ENCODE assay signal across 14 cellular contexts in the genomic region with DNA sequence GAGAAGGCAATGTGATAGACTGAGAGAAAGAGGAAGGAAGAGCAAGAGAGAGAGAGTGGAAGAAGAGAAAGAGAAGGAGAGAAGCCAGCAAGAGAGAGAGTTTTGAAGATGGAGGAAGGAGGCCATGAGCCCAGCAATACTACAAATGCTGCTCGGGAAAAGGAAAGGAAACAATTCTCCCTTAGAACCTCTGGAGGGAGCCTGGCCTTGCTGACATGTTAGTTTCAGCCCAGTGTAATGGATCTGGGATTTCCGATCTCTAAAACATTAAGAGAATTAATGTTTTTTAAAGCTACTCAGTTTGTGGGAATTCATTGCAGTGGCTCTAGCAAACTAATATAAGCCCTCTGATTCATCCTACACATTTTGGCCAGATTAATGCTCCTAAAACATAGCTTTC.
DNase-seq lines count a peak whose midpoint lies in the region; ATAC-seq, FAIRE-seq and TF ChIP-seq lines count a peak whose summit lies in the region.
"Had no signal": no experiment of that assay in that cellular context is flagged by ENCODE, and none has a peak within 500 bp of the region (broad histone marks: within the 10 kb centered on the region; RNA-seq: fewer than 3 reads in every experiment).

No MANE protein-coding gene starts in this region.

- H3K14ac ChIP-seq in mesenchymal stem cell (ENCODE audit: low read length in 2 of 2): no peak overlapping the region

- H3K9me3 ChIP-seq in mesenchymal stem cell (ENCODE audit: control insufficient read depth, low read length): no peaks in the 10 kb centered on the region
- H3K9me3 ChIP-seq: gastrocnemius medialis had no signal

- in situ Hi-C loops in GM13977 (cut with MboI; ENCODE audit: low pct_unique_long_range_greater_than_20kb, low sequenced_read_pairs, unreplicated experiment): no loop called here

- H3K4me1 ChIP-seq in mesenchymal stem cell (ENCODE audit: control insufficient read depth, insufficient read depth, low read depth, low read length): no peaks in the 10 kb centered on the region
- H3K4me1 ChIP-seq: gastrocnemius medialis had no signal

- 73% methylated on average over 2 of the region's 2 CpGs for WGBS in mesenchymal stem cell

- no peak overlapping the region for H4K91ac ChIP-seq in mesenchymal stem cell (ENCODE audit: low read length)

- H2BK5ac ChIP-seq in mesenchymal stem cell (ENCODE audit: low read depth, low read length, poor library complexity, severe bottlenecking): no peak overlapping the region

- H3K4me1 Mint-ChIP-seq in natural killer cell treated with Interleukin-12 subunit alpha and Interleukin-12 subunit beta and Interleukin-15 and Interleukin-18, amount 100 ng/mL, for 72 hours (ENCODE audit: low read depth in 2 of 2): peaks cover 0 to 9% of the 10 kb centered on the region in 2 donors
- H3K4me1 Mint-ChIP-seq: memory B cell had no signal

- no peak overlapping the region for H3K4me3 Mint-ChIP-seq in natural killer cell treated with Interleukin-12 subunit alpha and Interleukin-12 subunit beta and Interleukin-15 and Interleukin-18, amount 100 ng/mL, for 72 hours
- H3K4me3 Mint-ChIP-seq: activated naive CD8-positive, alpha-beta T cell treated with anti-CD3 and anti-CD28 coated beads, Interleukin-2, amount 10 ng/mL, durations not matched to agents 7 days and 5 days; memory B cell had no signal

- no peak overlapping the region for H4K8ac ChIP-seq in mesenchymal stem cell (ENCODE audit: low read length)

- H3K4ac ChIP-seq in mesenchymal stem cell (ENCODE audit: low read depth in 1 of 2, low read length in 2 of 2): no peak overlapping the region

- no peak overlapping the region for H3K4me2 ChIP-seq in mesenchymal stem cell (ENCODE audit: low read length, poor library complexity, severe bottlenecking)

- no peak overlapping the region for H2BK15ac ChIP-seq in mesenchymal stem cell (ENCODE audit: low read depth, poor library complexity, severe bottlenecking)

- no peak for ATAC-seq in GM21529 (IDR thresholded peaks at IDR 0.05; ENCODE audit: unreplicated experiment)
- ATAC-seq in natural killer cell treated with Interleukin-12 subunit alpha and Interleukin-12 subunit beta and Interleukin-15 and Interleukin-18, amount 100 ng/mL, for 72 hours: no peak
- ATAC-seq: gastrocnemius medialis had no signal

- H3K4me3 ChIP-seq in bronchial epithelial cell (ENCODE audit: low read depth, low read length) (no peak overlapping the region), mesenchymal stem cell (ENCODE audit: insufficient read depth in 1 of 2, low read depth in 1 of 2, low read length in 2 of 2) (no peak overlapping the region)
- H3K4me3 ChIP-seq: gastrocnemius medialis had no signal

- TF ChIP-seq CTCF in bronchial epithelial cell (IDR thresholded peaks at IDR 0.05; ENCODE audit: insufficient read depth, low read length, severe bottlenecking): no peak
- no peak for TF ChIP-seq CTCF in GM13977 (IDR thresholded peaks at IDR 0.05; ENCODE audit: extremely low read depth, insufficient read depth, missing control alignments)

- DNase-seq in Ammon's horn (ENCODE audit: low spot score) (peak; percentile 10), LHCN-M2 (ENCODE audit: low read depth) (peak; percentile 44), bronchial epithelial cell (ENCODE audit: low read depth) (peak; percentile 0), mesenchymal stem cell (peak; percentile 35), GM13977 (ENCODE audit: low spot score) (no peak), ureter (ENCODE audit: low spot score) (no peak)
- no peak for DNase-seq in natural killer cell treated with Interleukin-12 subunit alpha and Interleukin-12 subunit beta and Interleukin-15 and Interleukin-18, amount 100 ng/mL, for 72 hours (ENCODE audit: low spot score)
- DNase-seq: activated naive CD8-positive, alpha-beta T cell treated with anti-CD3 and anti-CD28 coated beads, Interleukin-2, amount 10 ng/mL, durations not matched to agents 7 days and 5 days; gastrocnemius medialis; NCI-H446 treated with DMSO at 0.1 percent for 48 hours; retina; SHP77 had no signal

- no peak for FAIRE-seq in bronchial epithelial cell (lab: Jason Lieb, UNC)

- H3K9me3 Mint-ChIP-seq in natural killer cell treated with Interleukin-12 subunit alpha and Interleukin-12 subunit beta and Interleukin-15 and Interleukin-18, amount 100 ng/mL, for 72 hours: peaks cover 8% of the 10 kb centered on the region

- no peak overlapping the region for H3K23ac ChIP-seq in mesenchymal stem cell (ENCODE audit: low read length in 2 of 2)

- peaks cover 4% of the 10 kb centered on the region for H3K36me3 Mint-ChIP-seq in natural killer cell treated with Interleukin-12 subunit alpha and Interleukin-12 subunit beta and Interleukin-15 and Interleukin-18, amount 100 ng/mL, for 72 hours

- no peak overlapping the region for H3K18ac ChIP-seq in mesenchymal stem cell (ENCODE audit: low read depth in 1 of 2, low read length in 2 of 2)

- H3K27ac Mint-ChIP-seq in natural killer cell treated with Interleukin-12 subunit alpha and Interleukin-12 subunit beta and Interleukin-15 and Interleukin-18, amount 100 ng/mL, for 72 hours: no peak overlapping the region
- H3K27ac Mint-ChIP-seq: activated naive CD8-positive, alpha-beta T cell treated with anti-CD3 and anti-CD28 coated beads, Interleukin-2, amount 10 ng/mL, durations not matched to agents 7 days and 5 days; memory B cell had no signal

- H3K27me3 ChIP-seq in bronchial epithelial cell (ENCODE audit: control insufficient read depth, insufficient read depth, low read length) (no peaks in the 10 kb centered on the region), mesenchymal stem cell (ENCODE audit: control insufficient read depth in 1 of 2, insufficient read depth in 1 of 2, low read length in 2 of 2) (no peaks in the 10 kb centered on the region)
- H3K27me3 ChIP-seq: gastrocnemius medialis had no signal

- H2AFZ ChIP-seq in mesenchymal stem cell (ENCODE audit: low read depth, low read length): no peak overlapping the region

- no peak overlapping the region for H3K27ac ChIP-seq in mesenchymal stem cell (ENCODE audit: low read length, poor library complexity, severe bottlenecking)
- H3K27ac ChIP-seq: gastrocnemius medialis had no signal

- no peaks in the 10 kb centered on the region for H3K79me1 ChIP-seq in mesenchymal stem cell (replicated peaks; ENCODE audit: low read length, poor library complexity, severe bottlenecking)

- H3K36me3 ChIP-seq in bronchial epithelial cell (ENCODE audit: control insufficient read depth, insufficient read depth, low read length): no peaks in the 10 kb centered on the region
- no peaks in the 10 kb centered on the region for H3K36me3 ChIP-seq in mesenchymal stem cell (ENCODE audit: control insufficient read depth in 1 of 2, insufficient read depth in 2 of 2, low read depth in 1 of 2, low read length in 2 of 2)
- H3K36me3 ChIP-seq: gastrocnemius medialis had no signal

- H2AK5ac ChIP-seq in mesenchymal stem cell (ENCODE audit: low read length, severe bottlenecking): no peak overlapping the region

- no peak overlapping the region for H2BK120ac ChIP-seq in mesenchymal stem cell (ENCODE audit: low read depth, low read length)

- H3K9ac ChIP-seq in mesenchymal stem cell (ENCODE audit: low read length): no peak overlapping the region

- H3K27me3 Mint-ChIP-seq in natural killer cell treated with Interleukin-12 subunit alpha and Interleukin-12 subunit beta and Interleukin-15 and Interleukin-18, amount 100 ng/mL, for 72 hours: no peaks in the 10 kb centered on the region
- H3K27me3 Mint-ChIP-seq: activated naive CD8-positive, alpha-beta T cell treated with anti-CD3 and anti-CD28 coated beads, Interleukin-2, amount 10 ng/mL, durations not matched to agents 7 days and 5 days; memory B cell had no signal

- H2BK12ac ChIP-seq in mesenchymal stem cell (ENCODE audit: low read length in 2 of 2): no peak overlapping the region

Comparison
In these comparisons a context has a peak if more than half of its experiments do, and no peak if none do; other contexts are left out.
1. DNase-seq: peak in Ammon's horn (single experiment), LHCN-M2 (single experiment), bronchial epithelial cell (single experiment) and mesenchymal stem cell (single experiment); none in GM13977 (single experiment), natural killer cell treated with Interleukin-12 subunit alpha and Interleukin-12 subunit beta and Interleukin-15 and Interleukin-18, amount 100 ng/mL, for 72 hours (single experiment) and ureter (single experiment).